Comparison of ENCODE assay signal across 12 cellular contexts in genomic region chr15:81105521-81105920, GRCh38.
"Had no signal": no experiment of that assay in that cellular context is flagged by ENCODE, and none has a peak within 500 bp of the region (broad histone marks: within the 10 kb centered on the region; RNA-seq: fewer than 3 reads in every experiment).

No MANE protein-coding gene starts in this region.

- ATAC-seq: activated naive CD8-positive, alpha-beta T cell treated with anti-CD3 and anti-CD28 coated beads, Interleukin-2, amount 50 U/mL, for 24 hours had no signal

- DNase-seq: activated CD4-positive, alpha-beta memory T cell treated with anti-CD3 and anti-CD28 coated beads for 36 hours; activated naive CD8-positive, alpha-beta T cell treated with anti-CD3 and anti-CD28 coated beads, Interleukin-2, amount 50 U/mL, for 24 hours; activated T-cell treated with anti-CD3 and anti-CD28 coated beads, Interleukin-2, amount 50 U/mL, for 48 hours; colonic mucosa; kidney glomerular epithelial cell; mesendoderm; nephron progenitor cell; sigmoid colon; stimulated activated CD4-positive, alpha-beta T cell treated with anti-CD3 and anti-CD28 coated beads, Interleukin-12 subunit alpha, Interleukin-12 subunit beta, amount 100 ng/mL, for 4 hours; stimulated activated naive CD4-positive, alpha-beta T cell; T-helper 2 cell; trophoblast cell had no signal
